In the genomic region with DNA sequence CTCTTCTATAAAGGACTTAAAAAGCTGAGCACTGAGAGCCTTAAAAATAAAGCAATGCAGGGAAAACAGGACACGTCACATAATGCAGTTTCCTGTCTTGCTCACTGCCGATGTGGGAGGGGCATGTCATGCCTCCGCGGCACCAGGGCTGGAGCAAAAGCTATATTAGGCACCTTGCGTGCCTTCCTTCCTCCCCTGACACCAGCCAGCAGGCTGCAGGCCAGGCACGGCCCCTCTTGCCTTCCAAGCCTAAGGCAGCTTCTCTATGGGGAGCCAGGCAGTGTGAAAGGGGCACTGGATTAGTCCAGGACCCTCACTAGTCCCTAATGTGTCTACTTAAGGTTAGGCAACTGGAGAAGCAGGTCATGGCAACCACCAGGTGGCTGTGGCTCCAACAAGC, we compare ENCODE assay signal across 8 cellular contexts. TPM values are rescaled to one million over a fixed set of nuclear protein-coding genes. Genes with fewer than 3 reads are reported as not detected.
A peak's percentile ranks its signal among the peaks of the same experiment; 100 is the strongest.
DNase-seq lines count a peak whose midpoint lies in the region; ATAC-seq lines count a peak whose summit lies in the region.
"Had no signal": no experiment of that assay in that cellular context is flagged by ENCODE, and none has a peak within 500 bp of the region (broad histone marks: within the 10 kb centered on the region; RNA-seq: fewer than 3 reads in every experiment).

No MANE protein-coding gene starts in this region.

- H3K36me3 Mint-ChIP-seq in activated T-helper 1 cell treated with anti-CD3 and anti-CD28 coated beads, Interleukin-12 subunit alpha, Interleukin-12 subunit beta, Interleukin-2, Interleukin-4 antibody, amounts not matched to agents 30 ng/mL and 10 ng/mL and 1 ng/mL, durations not matched to agents 14 hours and 24 hours and 36 hours (ENCODE audit: low read depth), result no peaks in the 10 kb centered on the region
- H3K36me3 Mint-ChIP-seq in stimulated activated naive B cell treated with anti-CD40 and anti-IgM and Interleukin-4, amounts not matched to agents 10 μg/mL and 1 μg/mL and 100 μg/mL, for 72 hours, result no peaks in the 10 kb centered on the region
- H3K36me3 Mint-ChIP-seq: natural killer cell had no signal

- intact Hi-C loops in activated T-helper 1 cell treated with anti-CD3 and anti-CD28 coated beads, Interleukin-12 subunit alpha, Interleukin-12 subunit beta, Interleukin-2, Interleukin-4 antibody, amounts not matched to agents 30 ng/mL and 10 ng/mL and 1 ng/mL, durations not matched to agents 14 hours and 24 hours and 36 hours (cut with micrococcal nuclease), result loop anchor here (1.0 kb wide), 1 partner anchor 13 kb away; no protein-coding TSS in a partner anchor

- H3K4me3 Mint-ChIP-seq in activated T-helper 1 cell treated with anti-CD3 and anti-CD28 coated beads, Interleukin-12 subunit alpha, Interleukin-12 subunit beta, Interleukin-2, Interleukin-4 antibody, amounts not matched to agents 30 ng/mL and 10 ng/mL and 1 ng/mL, durations not matched to agents 14 hours and 24 hours and 36 hours, result no peak overlapping the region
- peak overlapping the region; percentile 36 to 44 for H3K4me3 Mint-ChIP-seq in stimulated activated naive B cell treated with anti-CD40 and anti-IgM and Interleukin-4, amounts not matched to agents 10 μg/mL and 1 μg/mL and 100 μg/mL, for 72 hours
- H3K4me3 Mint-ChIP-seq: natural killer cell had no signal

- no peaks in the 10 kb centered on the region for H3K27me3 Mint-ChIP-seq in activated T-helper 1 cell treated with anti-CD3 and anti-CD28 coated beads, Interleukin-12 subunit alpha, Interleukin-12 subunit beta, Interleukin-2, Interleukin-4 antibody, amounts not matched to agents 30 ng/mL and 10 ng/mL and 1 ng/mL, durations not matched to agents 14 hours and 24 hours and 36 hours (ENCODE audit: insufficient read depth)
- H3K27me3 Mint-ChIP-seq in stimulated activated naive B cell treated with anti-CD40 and anti-IgM and Interleukin-4, amounts not matched to agents 10 μg/mL and 1 μg/mL and 100 μg/mL, for 72 hours, result no peaks in the 10 kb centered on the region

- H3K9me3 Mint-ChIP-seq in activated T-helper 1 cell treated with anti-CD3 and anti-CD28 coated beads, Interleukin-12 subunit alpha, Interleukin-12 subunit beta, Interleukin-2, Interleukin-4 antibody, amounts not matched to agents 30 ng/mL and 10 ng/mL and 1 ng/mL, durations not matched to agents 14 hours and 24 hours and 36 hours, result no peaks in the 10 kb centered on the region
- H3K9me3 Mint-ChIP-seq in stimulated activated naive B cell treated with anti-CD40 and anti-IgM and Interleukin-4, amounts not matched to agents 10 μg/mL and 1 μg/mL and 100 μg/mL, for 72 hours, result no peaks in the 10 kb centered on the region
- H3K9me3 Mint-ChIP-seq: natural killer cell had no signal

- ATAC-seq in GM19395 (IDR thresholded peaks at IDR 0.05; ENCODE audit: unreplicated experiment), result peak; percentile 60
- peak; percentile 81 to 85 for ATAC-seq in stimulated activated naive B cell treated with anti-CD40 and anti-IgM and Interleukin-4, amounts not matched to agents 10 μg/mL and 1 μg/mL and 100 μg/mL, for 72 hours (replicated peaks)

- H3K4me1 Mint-ChIP-seq in activated T-helper 1 cell treated with anti-CD3 and anti-CD28 coated beads, Interleukin-12 subunit alpha, Interleukin-12 subunit beta, Interleukin-2, Interleukin-4 antibody, amounts not matched to agents 30 ng/mL and 10 ng/mL and 1 ng/mL, durations not matched to agents 14 hours and 24 hours and 36 hours (ENCODE audit: low read depth), result peaks cover 31% of the 10 kb centered on the region
- peaks cover 43 to 44% of the 10 kb centered on the region in 2 donors for H3K4me1 Mint-ChIP-seq in stimulated activated naive B cell treated with anti-CD40 and anti-IgM and Interleukin-4, amounts not matched to agents 10 μg/mL and 1 μg/mL and 100 μg/mL, for 72 hours
- H3K4me1 Mint-ChIP-seq: natural killer cell had no signal

- peak overlapping the region; percentile 86 for H3K27ac Mint-ChIP-seq in activated T-helper 1 cell treated with anti-CD3 and anti-CD28 coated beads, Interleukin-12 subunit alpha, Interleukin-12 subunit beta, Interleukin-2, Interleukin-4 antibody, amounts not matched to agents 30 ng/mL and 10 ng/mL and 1 ng/mL, durations not matched to agents 14 hours and 24 hours and 36 hours
- peak overlapping the region; percentile 92 for H3K27ac Mint-ChIP-seq in stimulated activated naive B cell treated with anti-CD40 and anti-IgM and Interleukin-4, amounts not matched to agents 10 μg/mL and 1 μg/mL and 100 μg/mL, for 72 hours
- H3K27ac Mint-ChIP-seq: natural killer cell had no signal

- DNase-seq in Kasumi-1 (lab: John Stamatoyannopoulos, UW) (peak; percentile 87), iris pigment epithelial cell (ENCODE audit: low read depth) (peak; percentile 24), iPS-NIHi7 (ENCODE audit: extremely low spot score) (no peak)
- DNase-seq in activated T-helper 1 cell treated with anti-CD3 and anti-CD28 coated beads, Interleukin-12 subunit alpha, Interleukin-12 subunit beta, Interleukin-2, Interleukin-4 antibody, amounts not matched to agents 30 ng/mL and 10 ng/mL and 1 ng/mL, durations not matched to agents 14 hours and 24 hours and 36 hours (ENCODE audit: low spot score), result peak; percentile 54
- DNase-seq in stimulated activated naive B cell treated with anti-CD40 and anti-IgM and Interleukin-4, amounts not matched to agents 10 μg/mL and 1 μg/mL and 100 μg/mL, for 72 hours, result peak; percentile 61
- no peak for DNase-seq in NK-92 treated with Interleukin-12 subunit alpha and Interleukin-12 subunit beta, amount 100 ng/mL, for 24 hours (lab: John Stamatoyannopoulos, UW)
- DNase-seq: natural killer cell had no signal

RNA-seq across cellular contexts. Expression of gene MRPL35, which starts 26.3 kb away (rescaled TPM):
- 63.1 and 63.8 TPM in 2 replicates for total RNA-seq in activated T-helper 1 cell treated with anti-CD3 and anti-CD28 coated beads, Interleukin-12 subunit alpha, Interleukin-12 subunit beta, Interleukin-2, Interleukin-4 antibody, amounts not matched to agents 30 ng/mL and 10 ng/mL and 1 ng/mL, durations not matched to agents 14 hours and 24 hours and 36 hours

RNA-seq across cellular contexts. Expression of gene IMMT, which starts 30.3 kb away (rescaled TPM):
- 164 and 166 TPM in 2 replicates for total RNA-seq in activated T-helper 1 cell treated with anti-CD3 and anti-CD28 coated beads, Interleukin-12 subunit alpha, Interleukin-12 subunit beta, Interleukin-2, Interleukin-4 antibody, amounts not matched to agents 30 ng/mL and 10 ng/mL and 1 ng/mL, durations not matched to agents 14 hours and 24 hours and 36 hours

Comparison
In these comparisons a context has a peak if more than half of its experiments do, and no peak if none do; other contexts are left out.
1. DNase-seq: peak in Kasumi-1 (2 of 2), activated T-helper 1 cell treated with anti-CD3 and anti-CD28 coated beads, Interleukin-12 subunit alpha, Interleukin-12 subunit beta, Interleukin-2, Interleukin-4 antibody, amounts not matched to agents 30 ng/mL and 10 ng/mL and 1 ng/mL, durations not matched to agents 14 hours and 24 hours and 36 hours (single experiment), iris pigment epithelial cell (single experiment) and stimulated activated naive B cell treated with anti-CD40 and anti-IgM and Interleukin-4, amounts not matched to agents 10 μg/mL and 1 μg/mL and 100 μg/mL, for 72 hours (single experiment); none in iPS-NIHi7 (single experiment) and NK-92 treated with Interleukin-12 subunit alpha and Interleukin-12 subunit beta, amount 100 ng/mL, for 24 hours (single experiment).